Comparison of ENCODE assay signal across 21 cellular contexts in genomic region chr3:16085410-16085809, GRCh38.
A peak's percentile ranks its signal among the peaks of the same experiment; 100 is the strongest.
DNase-seq lines count a peak whose midpoint lies in the region; ATAC-seq and TF ChIP-seq lines count a peak whose summit lies in the region.
"Had no signal": no experiment of that assay in that cellular context is flagged by ENCODE, and none has a peak within 500 bp of the region (broad histone marks: within the 10 kb centered on the region; RNA-seq: fewer than 3 reads in every experiment).

No MANE protein-coding gene starts in this region.

- H3K9me3 ChIP-seq in right cardiac atrium (ENCODE audit: control insufficient read depth, low read length) (no peaks in the 10 kb centered on the region), psoas muscle (no peaks in the 10 kb centered on the region)

- H3K27ac ChIP-seq in right cardiac atrium (ENCODE audit: low read length): peak overlapping the region; percentile 26
- peak overlapping the region; percentile 58 for H3K27ac ChIP-seq in psoas muscle
- H3K27ac ChIP-seq: BLaER1 treated with 17β-estradiol and CSF1 and Interleukin-3, amounts not matched to agents 10 nM and 100 nM; body of pancreas; SK-N-MC; spleen had no signal

- 24% methylated on average over 4 of the region's 4 CpGs for WGBS in right cardiac atrium
- 11 to 25% (median 21%) methylated on average over 4 of the region's 4 CpGs for WGBS in psoas muscle, 3 donors

- H3K4me3 ChIP-seq in right cardiac atrium (ENCODE audit: low read length): no peak overlapping the region
- no peak overlapping the region for H3K4me3 ChIP-seq in psoas muscle
- H3K4me3 ChIP-seq: BLaER1 treated with 17β-estradiol and CSF1 and Interleukin-3, amounts not matched to agents 10 nM and 100 nM; body of pancreas; SK-N-MC; spleen had no signal

- H3K27me3 ChIP-seq in right cardiac atrium (ENCODE audit: control insufficient read depth, insufficient read depth): no peaks in the 10 kb centered on the region
- H3K27me3 ChIP-seq in psoas muscle (ENCODE audit: insufficient read depth in 3 of 3, low read length in 2 of 3): no peaks in the 10 kb centered on the region
- H3K27me3 ChIP-seq: BLaER1 treated with 17β-estradiol and CSF1 and Interleukin-3, amounts not matched to agents 10 nM and 100 nM; body of pancreas had no signal

- DNase-seq in right cardiac atrium (no peak), cardiac septum (ENCODE audit: low spot score) (no peak), fibroblast of gingiva (ENCODE audit: low read depth) (peak; percentile 29), psoas muscle (no peak), NCI-H82 (lab: John Stamatoyannopoulos, UW) (no peak)
- DNase-seq: ACHN; activated CD4-positive, alpha-beta T cell treated with anti-CD3 and anti-CD28 coated beads, Interleukin-2, amount 50 U/mL, for 1 hour; activated naive CD8-positive, alpha-beta T cell treated with anti-CD3 and anti-CD28 coated beads, Interleukin-2, amount 10 ng/mL, durations not matched to agents 7 days and 5 days; GOT3; NCI-H1417; NCI-H2107; spleen; stimulated activated CD4-positive, alpha-beta T cell treated with anti-CD3 and anti-CD28 coated beads, Interleukin-4, amount 100 ng/mL, for 1 hour; stimulated activated naive CD4-positive, alpha-beta T cell; T-helper 2 cell had no signal

- intact Hi-C loops in right cardiac atrium (cut with DNase I): no loop called here
- intact Hi-C loops in cardiac septum (cut with DNase I): no loop called here
- intact Hi-C loops in psoas muscle (cut with DNase I): no loop called here

- TF ChIP-seq CTCF in psoas muscle (IDR thresholded peaks at IDR 0.05): no peak

- no peak for ATAC-seq in right cardiac atrium
- peak in 2 of 4 donors; percentile 46 to 58 for ATAC-seq in psoas muscle
- ATAC-seq in GM19324 (IDR thresholded peaks at IDR 0.05; ENCODE audit: low FRiP score, unreplicated experiment): no peak
- ATAC-seq in HG03039 (IDR thresholded peaks at IDR 0.05; ENCODE audit: unreplicated experiment): no peak
- no peak for ATAC-seq in GM18868 (IDR thresholded peaks at IDR 0.05; ENCODE audit: unreplicated experiment)
- ATAC-seq: body of pancreas had no signal

- H3K4me1 ChIP-seq in right cardiac atrium (ENCODE audit: control insufficient read depth, insufficient read depth, low read length) (peaks cover 5% of the 10 kb centered on the region), psoas muscle (peaks cover 26% of the 10 kb centered on the region)
- H3K4me1 ChIP-seq: BLaER1 treated with 17β-estradiol and CSF1 and Interleukin-3, amounts not matched to agents 10 nM and 100 nM; spleen had no signal

- no peaks in the 10 kb centered on the region for H3K36me3 ChIP-seq in psoas muscle (ENCODE audit: insufficient read depth in 1 of 2, low read depth in 1 of 2)
- H3K36me3 ChIP-seq: BLaER1 treated with 17β-estradiol and CSF1 and Interleukin-3, amounts not matched to agents 10 nM and 100 nM; spleen had no signal
